Comparison of ENCODE assay signal across 1 cellular context in the genomic region with DNA sequence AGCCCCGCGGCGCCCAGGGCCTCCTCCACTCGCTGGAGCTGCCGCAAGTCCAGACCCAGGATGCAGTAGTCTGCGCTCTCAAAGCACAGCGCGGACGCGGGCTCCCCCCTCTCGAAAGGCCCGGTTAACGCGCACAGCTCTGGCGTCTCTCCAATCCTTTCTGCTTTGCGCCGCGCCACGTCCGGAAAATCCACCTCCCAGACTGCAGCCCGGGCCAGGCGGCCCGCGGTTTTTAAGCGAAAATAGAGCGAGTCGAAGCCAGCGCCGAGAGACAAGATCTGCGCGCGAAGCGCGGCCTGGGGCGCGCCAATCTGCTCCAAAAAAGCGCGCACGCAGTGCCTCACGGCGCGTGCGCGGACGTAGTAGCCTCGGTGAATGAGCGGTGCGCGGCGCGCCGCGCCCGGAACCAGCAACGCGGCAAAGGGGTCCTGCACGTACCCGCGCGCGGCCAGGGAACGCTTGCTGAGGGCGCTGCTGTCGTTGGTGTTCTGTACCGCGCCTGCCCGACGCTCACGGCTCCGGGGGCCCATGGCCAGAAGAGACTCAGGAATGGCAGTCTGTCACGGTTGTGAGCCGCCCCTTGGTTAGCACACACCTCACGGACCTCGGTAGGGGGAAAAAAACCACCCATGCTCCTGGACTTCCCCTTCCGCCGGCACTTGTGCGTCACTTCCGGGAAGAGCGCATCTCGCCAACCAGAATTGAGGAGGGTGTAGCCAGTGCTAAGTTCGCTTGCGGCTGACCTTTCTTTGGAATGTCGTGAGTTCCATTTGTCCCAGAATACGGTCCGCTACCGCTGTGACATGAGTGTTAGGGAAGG.
TF ChIP-seq lines count a peak whose summit lies in the region.

A gene with protein sequence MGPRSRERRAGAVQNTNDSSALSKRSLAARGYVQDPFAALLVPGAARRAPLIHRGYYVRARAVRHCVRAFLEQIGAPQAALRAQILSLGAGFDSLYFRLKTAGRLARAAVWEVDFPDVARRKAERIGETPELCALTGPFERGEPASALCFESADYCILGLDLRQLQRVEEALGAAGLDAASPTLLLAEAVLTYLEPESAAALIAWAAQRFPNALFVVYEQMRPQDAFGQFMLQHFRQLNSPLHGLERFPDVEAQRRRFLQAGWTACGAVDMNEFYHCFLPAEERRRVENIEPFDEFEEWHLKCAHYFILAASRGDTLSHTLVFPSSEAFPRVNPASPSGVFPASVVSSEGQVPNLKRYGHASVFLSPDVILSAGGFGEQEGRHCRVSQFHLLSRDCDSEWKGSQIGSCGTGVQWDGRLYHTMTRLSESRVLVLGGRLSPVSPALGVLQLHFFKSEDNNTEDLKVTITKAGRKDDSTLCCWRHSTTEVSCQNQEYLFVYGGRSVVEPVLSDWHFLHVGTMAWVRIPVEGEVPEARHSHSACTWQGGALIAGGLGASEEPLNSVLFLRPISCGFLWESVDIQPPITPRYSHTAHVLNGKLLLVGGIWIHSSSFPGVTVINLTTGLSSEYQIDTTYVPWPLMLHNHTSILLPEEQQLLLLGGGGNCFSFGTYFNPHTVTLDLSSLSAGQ (minus strand): TSS at position 614 of the 820 bp plus-strand sequence. CDS start 84 bp downstream, at position 530.

TF ChIP-seq in H1, 55 proteins besides CTCF, POLR2A, EP300 and RAD21:
- TF ChIP-seq TBP (IDR thresholded peaks at IDR 0.05; ENCODE audit: low read depth, low read length) (peak; percentile 66), EGR1 (IDR thresholded peaks at IDR 0.05; ENCODE audit: borderline replicate concordance, low read depth, low read length) (peak; percentile 86), SIN3A (conservative IDR thresholded peaks at IDR 0.05 in 1 of 2, IDR thresholded peaks at IDR 0.05 in 1 of 2; ENCODE audit: low read depth in 1 of 2, low read length in 2 of 2) (peak; percentile 70; a peak in 1 of 4 replicates), TAF1 (IDR thresholded peaks at IDR 0.05; ENCODE audit: low read depth, low read length) (peak; percentile 64), NRF1 (IDR thresholded peaks at IDR 0.05; ENCODE audit: low read depth, low read length) (peak; percentile 38), RBBP5 (IDR thresholded peaks at IDR 0.05; ENCODE audit: borderline replicate concordance, low read depth, low read length) (peak; percentile 90; the same call in 1 of the 2 replicates), ASH2L (IDR thresholded peaks at IDR 0.05; ENCODE audit: low read length) (peak; percentile 73), POLR2AphosphoS5 (IDR thresholded peaks at IDR 0.05; ENCODE audit: low read depth, low read length) (peak; percentile 57), HDAC2 (IDR thresholded peaks at IDR 0.05; ENCODE audit: borderline replicate concordance in 1 of 2, low read depth in 2 of 2, low read length in 2 of 2) (0 out of 4 replicates have a peak, but pooled peaks of 1 of the 2 experiments have one; percentile 11), CREB1 (IDR thresholded peaks at IDR 0.05) (peak; percentile 86), CHD2 (IDR thresholded peaks at IDR 0.05; ENCODE audit: low read length) (no peak), EZH2 (IDR thresholded peaks at IDR 0.05; ENCODE audit: low read depth, low read length, severe bottlenecking) (no peak), KDM4A (IDR thresholded peaks at IDR 0.05; ENCODE audit: low read depth, low read length, severe bottlenecking) (peak; percentile 84), TAF7 (optimal IDR thresholded peaks at IDR 0.05; ENCODE audit: borderline replicate concordance, low read depth, low read length) (peak; percentile 62), GTF2F1 (IDR thresholded peaks at IDR 0.05; ENCODE audit: borderline replicate concordance, low read depth, low read length) (no peak), MAFK (IDR thresholded peaks at IDR 0.05; ENCODE audit: low read depth, low read length) (no peak), YY1 (IDR thresholded peaks at IDR 0.05; ENCODE audit: low read depth, low read length) (0 out of 2 replicates have a peak, but pooled peaks have one; percentile 16), CBX5 (IDR thresholded peaks at IDR 0.05; ENCODE audit: low read depth, low read length) (no peak), TEAD4 (IDR thresholded peaks at IDR 0.05; ENCODE audit: low read depth, low read length) (peak; percentile 79), GABPA (IDR thresholded peaks at IDR 0.05; ENCODE audit: borderline replicate concordance, insufficient read depth, low read length) (peak; percentile 80; the same call in 1 of the 2 replicates), PHF8 (conservative IDR thresholded peaks at IDR 0.05; ENCODE audit: low read depth, low read length) (peak; percentile 84), CHD1 (IDR thresholded peaks at IDR 0.05; ENCODE audit: low read depth, low read length) (no peak), SRF (IDR thresholded peaks at IDR 0.05; ENCODE audit: low read depth, low read length) (no peak), SIRT6 (IDR thresholded peaks at IDR 0.05; ENCODE audit: low read length) (peak; percentile 60), JUN (IDR thresholded peaks at IDR 0.05; ENCODE audit: low read depth, low read length) (no peak), SP2 (IDR thresholded peaks at IDR 0.05; ENCODE audit: low read length) (no peak)
- TF ChIP-seq, protein P1, sequence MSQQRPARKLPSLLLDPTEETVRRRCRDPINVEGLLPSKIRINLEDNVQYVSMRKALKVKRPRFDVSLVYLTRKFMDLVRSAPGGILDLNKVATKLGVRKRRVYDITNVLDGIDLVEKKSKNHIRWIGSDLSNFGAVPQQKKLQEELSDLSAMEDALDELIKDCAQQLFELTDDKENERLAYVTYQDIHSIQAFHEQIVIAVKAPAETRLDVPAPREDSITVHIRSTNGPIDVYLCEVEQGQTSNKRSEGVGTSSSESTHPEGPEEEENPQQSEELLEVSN (IDR thresholded peaks at IDR 0.05), result peak; percentile 89
- TF ChIP-seq, protein P2, sequence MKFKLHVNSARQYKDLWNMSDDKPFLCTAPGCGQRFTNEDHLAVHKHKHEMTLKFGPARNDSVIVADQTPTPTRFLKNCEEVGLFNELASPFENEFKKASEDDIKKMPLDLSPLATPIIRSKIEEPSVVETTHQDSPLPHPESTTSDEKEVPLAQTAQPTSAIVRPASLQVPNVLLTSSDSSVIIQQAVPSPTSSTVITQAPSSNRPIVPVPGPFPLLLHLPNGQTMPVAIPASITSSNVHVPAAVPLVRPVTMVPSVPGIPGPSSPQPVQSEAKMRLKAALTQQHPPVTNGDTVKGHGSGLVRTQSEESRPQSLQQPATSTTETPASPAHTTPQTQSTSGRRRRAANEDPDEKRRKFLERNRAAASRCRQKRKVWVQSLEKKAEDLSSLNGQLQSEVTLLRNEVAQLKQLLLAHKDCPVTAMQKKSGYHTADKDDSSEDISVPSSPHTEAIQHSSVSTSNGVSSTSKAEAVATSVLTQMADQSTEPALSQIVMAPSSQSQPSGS (IDR thresholded peaks at IDR 0.05; ENCODE audit: low read length), result no peak
